In the genomic region with DNA sequence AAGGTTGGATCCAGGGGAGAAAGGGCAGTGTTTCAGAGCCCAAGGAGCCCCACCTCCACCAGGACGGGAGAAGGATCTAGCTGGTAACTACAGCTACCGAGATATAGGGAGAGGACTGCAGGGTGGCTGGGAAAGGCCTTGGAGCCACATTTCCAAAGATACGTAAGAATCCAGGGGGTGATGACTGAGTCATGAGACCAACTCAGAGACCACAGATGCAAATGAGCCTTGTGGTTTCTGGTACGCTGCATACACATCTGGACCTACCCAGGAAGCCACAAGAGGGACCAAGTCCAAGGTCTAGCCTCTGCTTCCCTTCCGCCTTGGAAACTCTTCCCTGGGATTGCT, we compare ENCODE assay signal across 11 cellular contexts. TPM values are rescaled to one million over a fixed set of nuclear protein-coding genes. Genes with fewer than 3 reads are reported as not detected.
DNase-seq lines count a peak whose midpoint lies in the region; ATAC-seq and TF ChIP-seq lines count a peak whose summit lies in the region.
"Had no signal": no experiment of that assay in that cellular context is flagged by ENCODE, and none has a peak within 500 bp of the region (broad histone marks: within the 10 kb centered on the region; RNA-seq: fewer than 3 reads in every experiment).

No MANE protein-coding gene starts in this region.

- no peak overlapping the region for H2BK12ac ChIP-seq in mesenchymal stem cell (ENCODE audit: low read length in 2 of 2)

- peak overlapping the region; percentile 49 to 79 for H3K18ac ChIP-seq in mesenchymal stem cell (ENCODE audit: low read depth in 1 of 2, low read length in 2 of 2)

- H2BK5ac ChIP-seq in mesenchymal stem cell (ENCODE audit: low read depth, low read length, poor library complexity, severe bottlenecking), result peak overlapping the region; percentile 87

- H3K9me3 ChIP-seq in DOHH2 (ENCODE audit: control insufficient read depth, insufficient read depth, low read length) (no peaks in the 10 kb centered on the region), mesenchymal stem cell (ENCODE audit: control insufficient read depth, low read length) (no peaks in the 10 kb centered on the region)
- H3K9me3 ChIP-seq: Peyer's patch had no signal

- peaks cover 31% of the 10 kb centered on the region for H3K27me3 Mint-ChIP-seq in Calu3 (ENCODE audit: unreplicated experiment)

- peaks cover 17% of the 10 kb centered on the region for H3K27me3 ChIP-seq in DOHH2 (ENCODE audit: control insufficient read depth, low read length)
- H3K27me3 ChIP-seq in mesenchymal stem cell (ENCODE audit: control insufficient read depth in 1 of 2, insufficient read depth in 1 of 2, low read length in 2 of 2), result peaks cover 0 to 5% of the 10 kb centered on the region in 2 experiments
- H3K27me3 ChIP-seq: Peyer's patch had no signal

- H3K9ac ChIP-seq in mesenchymal stem cell (ENCODE audit: low read length), result peak overlapping the region; percentile 78

- TF ChIP-seq CTCF in DOHH2 (IDR thresholded peaks at IDR 0.05; ENCODE audit: low read depth, low read length, poor library complexity, severe bottlenecking) (no peak), Calu3 (IDR thresholded peaks at IDR 0.05; ENCODE audit: unreplicated experiment) (no peak)

- peaks cover 50% of the 10 kb centered on the region for H3K4me1 ChIP-seq in DOHH2 (ENCODE audit: control insufficient read depth, low read length)
- peaks cover 46% of the 10 kb centered on the region for H3K4me1 ChIP-seq in mesenchymal stem cell (ENCODE audit: control insufficient read depth, insufficient read depth, low read depth, low read length)
- H3K4me1 ChIP-seq: Peyer's patch had no signal

- peak; percentile 46 for ATAC-seq in HG03060 (IDR thresholded peaks at IDR 0.05; ENCODE audit: low read depth, unreplicated experiment)

- H3K4me3 ChIP-seq in DOHH2 (ENCODE audit: low read length) (peak overlapping the region; percentile 53), mesenchymal stem cell (ENCODE audit: insufficient read depth in 1 of 2, low read depth in 1 of 2, low read length in 2 of 2) (peak overlapping the region in 1 of 2 experiments; percentile 2)
- H3K4me3 ChIP-seq: Peyer's patch had no signal

- no peaks in the 10 kb centered on the region; the same call in 1 of the 2 replicates for H4K20me1 ChIP-seq in DOHH2 (ENCODE audit: control insufficient read depth, insufficient read depth, low read depth, low read length)

- peak overlapping the region; percentile 1 for H4K91ac ChIP-seq in mesenchymal stem cell (ENCODE audit: low read length)

- H3K27ac Mint-ChIP-seq in Calu3 (ENCODE audit: unreplicated experiment), result no peak overlapping the region

- H3K9me3 Mint-ChIP-seq in Calu3 (ENCODE audit: low read depth, unreplicated experiment), result no peaks in the 10 kb centered on the region

- peak overlapping the region in 1 of 2 experiments; percentile 53 for H3K14ac ChIP-seq in mesenchymal stem cell (ENCODE audit: low read length in 2 of 2)

- H4K8ac ChIP-seq in mesenchymal stem cell (ENCODE audit: low read length), result peak overlapping the region; percentile 81

- H3K36me3 ChIP-seq in DOHH2 (ENCODE audit: control insufficient read depth, low read length) (no peaks in the 10 kb centered on the region), mesenchymal stem cell (ENCODE audit: control insufficient read depth in 1 of 2, insufficient read depth in 2 of 2, low read depth in 1 of 2, low read length in 2 of 2) (peaks cover 0 to 3% of the 10 kb centered on the region in 2 experiments)
- H3K36me3 ChIP-seq: Peyer's patch had no signal

- H3K23ac ChIP-seq in mesenchymal stem cell (ENCODE audit: low read length in 2 of 2), result no peak overlapping the region

- H3K27ac ChIP-seq in DOHH2 (ENCODE audit: low read depth, low read length) (no peak overlapping the region), mesenchymal stem cell (ENCODE audit: low read length, poor library complexity, severe bottlenecking) (peak overlapping the region; percentile 97)
- H3K27ac ChIP-seq: Peyer's patch had no signal

- peak overlapping the region; percentile 62 for H2AFZ ChIP-seq in mesenchymal stem cell (ENCODE audit: low read depth, low read length)

- H3F3A ChIP-seq in DOHH2 (ENCODE audit: control insufficient read depth, insufficient read depth), result 0 out of 2 replicates have a peak, but pooled peaks cover 4% of the 10 kb centered on the region

- H3K9me2 ChIP-seq in DOHH2 (replicated peaks; ENCODE audit: control insufficient read depth, low read length), result no peaks in the 10 kb centered on the region

- no TSS peak for BruUV-seq in Calu3 (replicated peaks; lab: Mats Ljungman, UMichigan)

- no peaks in the 10 kb centered on the region for H3K79me2 ChIP-seq in DOHH2 (ENCODE audit: control insufficient read depth, low read length)

- peaks cover 18% of the 10 kb centered on the region for H3K4me1 Mint-ChIP-seq in Calu3 (ENCODE audit: low read depth, unreplicated experiment)

- WGBS in mesenchymal stem cell, result 29% methylated on average over 4 of the region's 5 CpGs

- intact Hi-C loops in Calu3 (cut with micrococcal nuclease; ENCODE audit: unreplicated experiment), result no loop called here

- H2BK120ac ChIP-seq in mesenchymal stem cell (ENCODE audit: low read depth, low read length), result no peak overlapping the region

- no peak overlapping the region for H2BK15ac ChIP-seq in mesenchymal stem cell (ENCODE audit: low read depth, poor library complexity, severe bottlenecking)

- peak overlapping the region; percentile 94 for H2AK5ac ChIP-seq in mesenchymal stem cell (ENCODE audit: low read length, severe bottlenecking)

- peak overlapping the region; percentile 83 for H3K4me2 ChIP-seq in DOHH2 (ENCODE audit: low read length)
- no peak overlapping the region for H3K4me2 ChIP-seq in mesenchymal stem cell (ENCODE audit: low read length, poor library complexity, severe bottlenecking)

- no peaks in the 10 kb centered on the region for H3K36me3 Mint-ChIP-seq in Calu3 (ENCODE audit: insufficient read depth, unreplicated experiment)

- no peak overlapping the region for H3K4me3 Mint-ChIP-seq in Calu3 (ENCODE audit: low read depth, unreplicated experiment)

- peak overlapping the region in 1 of 2 experiments; percentile 76 for H3K4ac ChIP-seq in mesenchymal stem cell (ENCODE audit: low read depth in 1 of 2, low read length in 2 of 2)

- peaks cover 11% of the 10 kb centered on the region for H3K79me1 ChIP-seq in mesenchymal stem cell (replicated peaks; ENCODE audit: low read length, poor library complexity, severe bottlenecking)

- DNase-seq in UCSD-AML1 (lab: John Stamatoyannopoulos, UW; ENCODE audit: unreplicated experiment) (peak; percentile 38), mesenchymal stem cell (peak; percentile 97), Calu3 (no peak), NCI-H146 treated with DMSO at 0.1 percent for 48 hours (lab: John Stamatoyannopoulos, UW; ENCODE audit: unreplicated experiment) (no peak), NCI-H187 treated with DMSO at 0.1 percent for 48 hours (lab: John Stamatoyannopoulos, UW) (no peak)
- DNase-seq in activated CD4-positive, alpha-beta T cell treated with anti-CD3 and anti-CD28 coated beads, Interleukin-2, amount 50 U/mL, for 1 hour, result no peak
- DNase-seq: activated naive CD4-positive, alpha-beta T cell; stimulated activated CD4-positive, alpha-beta T cell treated with anti-CD3 and anti-CD28 coated beads, Interleukin-4, amount 100 ng/mL, for 24 hours had no signal

- CTCF ChIA-PET in Calu3 (lab: Charles Lee), result interaction anchor here (1.7 kb wide), 1 partner anchor 9 kb away, joined by 6 read pairs; no protein-coding TSS in a partner anchor

RNA-seq across cellular contexts. Expression of a gene that starts 13.5 kb away (rescaled TPM):
- polyA plus RNA-seq in mesenchymal stem cell (2013, experiment 1 of 2), result 14.9 TPM
- 17.1 TPM for polyA plus RNA-seq in mesenchymal stem cell (2013, experiment 2 of 2)
- 0.17 and 0.64 TPM in 2 replicates for total RNA-seq in Calu3 (2022)

RNA-seq across cellular contexts. Expression of a gene that starts 31.5 kb away (rescaled TPM):
- polyA plus RNA-seq in mesenchymal stem cell (2013, experiment 1 of 2), result 4.8 TPM
- polyA plus RNA-seq in mesenchymal stem cell (2013, experiment 2 of 2), result 4.8 TPM
- total RNA-seq in Calu3 (2022), result not detected in 2 replicates
- total RNA-seq: Peyer's patch had no signal

Comparison
In these comparisons a context has a peak if more than half of its experiments do, and no peak if none do; other contexts are left out.
1. DNase-seq: peak in UCSD-AML1 (single experiment) and mesenchymal stem cell (single experiment); none in Calu3 (single experiment), NCI-H146 treated with DMSO at 0.1 percent for 48 hours (single experiment), activated CD4-positive, alpha-beta T cell treated with anti-CD3 and anti-CD28 coated beads, Interleukin-2, amount 50 U/mL, for 1 hour (single experiment) and NCI-H187 treated with DMSO at 0.1 percent for 48 hours (single experiment).